In genomic region chr7:27636326-27637006, GRCh38 we compare ENCODE assay signal across 16 cellular contexts. TPM values are rescaled to one million over a fixed set of nuclear protein-coding genes. Genes with fewer than 3 reads are reported as not detected.
DNase-seq lines count a peak whose midpoint lies in the region; ATAC-seq and TF ChIP-seq lines count a peak whose summit lies in the region.
"Had no signal": no experiment of that assay in that cellular context is flagged by ENCODE, and none has a peak within 500 bp of the region (broad histone marks: within the 10 kb centered on the region; RNA-seq: fewer than 3 reads in every experiment).

No MANE protein-coding gene starts in this region.

- intact Hi-C loops in OCI-LY7 (cut with micrococcal nuclease; ENCODE audit: unreplicated experiment) (no loop called here), body of pancreas (cut with DNase I) (no loop called here)

- peak; percentile 33 for TF ChIP-seq CTCF in C4-2B (conservative IDR thresholded peaks at IDR 0.05)
- TF ChIP-seq CTCF in LNCaP clone FGC (IDR thresholded peaks at IDR 0.05; ENCODE audit: control insufficient read depth, extremely low read depth, insufficient read depth): no peak
- 0 out of 2 replicates have a peak, but pooled peaks have one; percentile 20 for TF ChIP-seq CTCF in OCI-LY7 (conservative IDR thresholded peaks at IDR 0.05; ENCODE audit: low read length)
- TF ChIP-seq CTCF in hepatocyte (IDR thresholded peaks at IDR 0.05; ENCODE audit: poor library complexity): peak; percentile 12
- no peak for TF ChIP-seq CTCF in body of pancreas (IDR thresholded peaks at IDR 0.05)

- H3K79me2 ChIP-seq in OCI-LY7 (ENCODE audit: insufficient read depth, low read depth, low read length): no peaks in the 10 kb centered on the region
- peaks cover 22% of the 10 kb centered on the region for H3K79me2 ChIP-seq in hepatocyte

- ATAC-seq in GM21786 (IDR thresholded peaks at IDR 0.05; ENCODE audit: unreplicated experiment) (no peak), HG03025 (IDR thresholded peaks at IDR 0.05; ENCODE audit: low FRiP score, unreplicated experiment) (no peak), body of pancreas (no peak)
- ATAC-seq: activated T-helper 17 cell treated with anti-CD3 and anti-CD28 coated beads, Interleukin-2, amount 50 U/mL, for 72 hours; stimulated activated memory B cell treated with anti-CD40 and anti-IgM and Interleukin-4, amounts not matched to agents 10 μg/mL and 1 μg/mL and 100 μg/mL, for 72 hours had no signal

- POLR2A ChIA-PET in OCI-LY7 (lab: Charles Lee): no interaction called here

- peak; percentile 81 for DNase-seq in LNCaP clone FGC (ENCODE audit: low read depth)
- DNase-seq in OCI-LY7 (ENCODE audit: low spot score): no peak
- peak; percentile 19 for DNase-seq in hepatocyte (ENCODE audit: low spot score)
- no peak for DNase-seq in HuH-7.5 (ENCODE audit: low spot score)
- DNase-seq in body of pancreas: no peak
- DNase-seq: BE2C, brain microvascular endothelial cell, NCI-H1694 treated with DMSO at 0.1 percent for 48 hours, OCI-M1 had no signal

- H4K20me1 ChIP-seq in OCI-LY7 (ENCODE audit: insufficient read depth, low read length): no peaks in the 10 kb centered on the region
- no peaks in the 10 kb centered on the region for H4K20me1 ChIP-seq in hepatocyte (ENCODE audit: insufficient read depth, poor library complexity, severe bottlenecking)

- no peak for TF ChIP-seq POLR2A in body of pancreas (IDR thresholded peaks at IDR 0.05)

- no peaks in the 10 kb centered on the region for H3K9me2 ChIP-seq in OCI-LY7 (ENCODE audit: insufficient read depth, low read length)
- no peaks in the 10 kb centered on the region for H3K9me2 ChIP-seq in hepatocyte (replicated peaks; ENCODE audit: insufficient read depth)

- 68% methylated on average over 1 of the region's 1 CpG for WGBS in hepatocyte (ENCODE audit: low lambda C conversion rate, missing lambda C conversion rate)
- WGBS in body of pancreas, 2 donors: 75 to 85% methylated on average over 1 of the region's 1 CpG

- H3K4me1 ChIP-seq in OCI-LY7 (ENCODE audit: insufficient read depth, low read length, poor library complexity, severe bottlenecking) (no peaks in the 10 kb centered on the region), hepatocyte (ENCODE audit: insufficient read depth) (no peaks in the 10 kb centered on the region), body of pancreas (peaks cover 10% of the 10 kb centered on the region)
- H3K4me1 ChIP-seq: BE2C, prostate gland had no signal

- H3K27ac ChIP-seq in C4-2B (no peak overlapping the region), OCI-LY7 (ENCODE audit: low read depth, low read length, poor library complexity, severe bottlenecking) (no peak overlapping the region), hepatocyte (peak overlapping the region; percentile 12), body of pancreas (no peak overlapping the region)
- H3K27ac ChIP-seq: brain microvascular endothelial cell, epithelial cell of prostate, prostate gland had no signal

- H3K4me3 ChIP-seq in LNCaP clone FGC (ENCODE audit: low read depth, low read length) (no peak overlapping the region), OCI-LY7 (ENCODE audit: low read depth, low read length, poor library complexity, severe bottlenecking) (no peak overlapping the region), hepatocyte (no peak overlapping the region), body of pancreas (no peak overlapping the region)
- H3K4me3 ChIP-seq: prostate gland had no signal

- H3K27me3 ChIP-seq in hepatocyte (no peaks in the 10 kb centered on the region), body of pancreas (no peaks in the 10 kb centered on the region)
- H3K27me3 ChIP-seq: BE2C, brain microvascular endothelial cell had no signal

- H3K9me3 ChIP-seq in OCI-LY7 (ENCODE audit: low read length): no peaks in the 10 kb centered on the region
- no peaks in the 10 kb centered on the region for H3K9me3 ChIP-seq in hepatocyte (ENCODE audit: low read depth)
- no peaks in the 10 kb centered on the region for H3K9me3 ChIP-seq in body of pancreas
- H3K9me3 ChIP-seq: BE2C, prostate gland had no signal

- CTCF ChIA-PET in OCI-LY7 (lab: Charles Lee; ENCODE audit: unreplicated experiment): no interaction called here

- no peak overlapping the region for H2AFZ ChIP-seq in OCI-LY7 (ENCODE audit: low read length)
- H2AFZ ChIP-seq in hepatocyte: no peak overlapping the region

- H3K4me2 ChIP-seq in OCI-LY7 (ENCODE audit: low read length): no peak overlapping the region
- no peak overlapping the region for H3K4me2 ChIP-seq in hepatocyte

- peaks cover 11% of the 10 kb centered on the region for H3K36me3 ChIP-seq in OCI-LY7 (ENCODE audit: insufficient read depth, low read length)
- no peaks in the 10 kb centered on the region for H3K36me3 ChIP-seq in hepatocyte (replicated peaks; ENCODE audit: insufficient read depth, low read depth)
- H3K36me3 ChIP-seq in body of pancreas (replicated peaks in 1 of 2; ENCODE audit: insufficient read depth in 1 of 2, low read depth in 2 of 2): no peaks in the 10 kb centered on the region
- H3K36me3 ChIP-seq: BE2C, brain microvascular endothelial cell, prostate gland had no signal

- BruUV-seq in OCI-LY7 (replicated peaks; lab: Mats Ljungman, UMichigan): no TSS peak

RNA-seq across cellular contexts. Expression of gene HIBADH, which starts 26.2 kb away (rescaled TPM):
- total RNA-seq in OCI-LY7 (2014; rRNA removed; shearing (Covaris generic)): 22.8 and 24.0 TPM in 2 replicates
- 19.2 TPM in 2 replicates for total RNA-seq in OCI-LY7 (2022)
- 64.9 and 65.5 TPM in 2 replicates for total RNA-seq in hepatocyte
- 52.1 and 56.1 TPM in 2 replicates for polyA plus RNA-seq in hepatocyte
- 10 to 100 TPM; 22.1 to 31.0 TPM for total RNA-seq in body of pancreas

Comparison
In these comparisons a context has a peak if more than half of its experiments do, and no peak if none do; other contexts are left out.
1. CTCF ChIP-seq: peak in C4-2B (single experiment), OCI-LY7 (single experiment) and hepatocyte (single experiment); none in LNCaP clone FGC (single experiment) and body of pancreas (0 of 7).
2. DNase-seq: peak in LNCaP clone FGC (single experiment) and hepatocyte (single experiment); none in OCI-LY7 (single experiment), HuH-7.5 (single experiment) and body of pancreas (0 of 4).